In the genomic region with DNA sequence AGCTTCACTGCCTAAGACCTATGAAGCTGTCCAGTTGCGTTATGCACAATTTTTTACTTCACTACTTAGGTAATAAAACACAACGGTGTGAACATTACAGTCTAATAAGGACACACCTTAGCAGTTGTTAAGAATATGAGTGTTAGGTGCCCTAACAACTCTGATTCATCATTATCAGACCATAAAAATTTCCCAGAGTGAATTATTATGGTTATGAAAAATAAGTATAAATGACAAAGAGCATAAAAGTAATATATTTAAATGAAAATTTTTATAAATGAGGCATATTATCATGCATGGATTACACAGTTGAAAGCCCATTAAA, we compare ENCODE assay signal across 15 cellular contexts.
DNase-seq lines count a peak whose midpoint lies in the region; ATAC-seq and TF ChIP-seq lines count a peak whose summit lies in the region.
"Had no signal": no experiment of that assay in that cellular context is flagged by ENCODE, and none has a peak within 500 bp of the region (broad histone marks: within the 10 kb centered on the region; RNA-seq: fewer than 3 reads in every experiment).

No MANE protein-coding gene starts in this region.

- intact Hi-C loops in activated CD4-positive, alpha-beta memory T cell treated with anti-CD3 and anti-CD28 coated beads for 36 hours (cut with micrococcal nuclease), result loop anchor here (5.0 kb wide), 1 partner anchor 36 kb away; no protein-coding TSS in a partner anchor

- H3K79me2 ChIP-seq in SK-N-SH (ENCODE audit: insufficient read depth) (no peaks in the 10 kb centered on the region), fibroblast of lung (ENCODE audit: control insufficient read depth, insufficient read depth, low read length) (no peaks in the 10 kb centered on the region), smooth muscle cell (ENCODE audit: low read depth) (no peaks in the 10 kb centered on the region)

- H4K20me1 ChIP-seq in SK-N-SH (ENCODE audit: insufficient read depth) (no peaks in the 10 kb centered on the region), fibroblast of lung (ENCODE audit: control insufficient read depth, extremely low read depth, insufficient read depth, low read length) (no peaks in the 10 kb centered on the region), smooth muscle cell (ENCODE audit: low read depth) (no peaks in the 10 kb centered on the region)

- peaks cover 6% of the 10 kb centered on the region for H3K27me3 Mint-ChIP-seq in activated CD4-positive, alpha-beta memory T cell treated with anti-CD3 and anti-CD28 coated beads for 36 hours
- H3K27me3 Mint-ChIP-seq: dendritic cell treated with granulocyte-macrophage colony-stimulating factor and Interleukin-4, amounts not matched to agents 40 ng/mL and 50 ng/mL, for 4 days had no signal

- ATAC-seq in SK-N-SH treated with all-trans-retinoic acid at 6 μM for 48 hours, result no peak
- ATAC-seq: body of pancreas had no signal

- DNase-seq in SK-N-SH (no peak), fibroblast of lung (ENCODE audit: low read depth in 2 of 2) (no peak), smooth muscle cell (lab: John Stamatoyannopoulos, UW; ENCODE audit: unreplicated experiment) (no peak), DMS114 treated with DMSO at 0.1 percent for 48 hours (lab: John Stamatoyannopoulos, UW; ENCODE audit: unreplicated experiment) (no peak)
- no peak for DNase-seq in activated CD4-positive, alpha-beta T cell treated with anti-CD3 and anti-CD28 coated beads for 4 hours
- DNase-seq in activated CD4-positive, alpha-beta memory T cell treated with anti-CD3 and anti-CD28 coated beads for 36 hours, result no peak
- DNase-seq: activated naive CD4-positive, alpha-beta T cell treated with Interleukin-2 at 50 U/mL for 16 hours; body of pancreas; KG1; NCI-H1930 had no signal

- WGBS in SK-N-SH (ENCODE audit: low lambda C conversion rate), result 65% methylated on average over 2 of the region's 2 CpGs
- 66% methylated on average over 2 of the region's 2 CpGs for WGBS in smooth muscle cell (ENCODE audit: low lambda C conversion rate)

- no peaks in the 10 kb centered on the region for H3K9me3 ChIP-seq in SK-N-SH
- H3K9me3 ChIP-seq in fibroblast of lung (ENCODE audit: control insufficient read depth, insufficient read depth, low read depth, low read length), result no peaks in the 10 kb centered on the region
- no peaks in the 10 kb centered on the region for H3K9me3 ChIP-seq in smooth muscle cell (replicated peaks; ENCODE audit: low read depth)
- H3K9me3 ChIP-seq: body of pancreas had no signal

- H3K27me3 ChIP-seq in SK-N-SH (ENCODE audit: insufficient read depth) (no peaks in the 10 kb centered on the region), fibroblast of lung (ENCODE audit: control insufficient read depth, insufficient read depth, low read length) (no peaks in the 10 kb centered on the region), smooth muscle cell (ENCODE audit: low read depth) (no peaks in the 10 kb centered on the region)
- H3K27me3 ChIP-seq: body of pancreas had no signal

- H3K27ac Mint-ChIP-seq in activated CD4-positive, alpha-beta memory T cell treated with anti-CD3 and anti-CD28 coated beads for 36 hours, result no peak overlapping the region
- H3K27ac Mint-ChIP-seq: dendritic cell treated with granulocyte-macrophage colony-stimulating factor and Interleukin-4, amounts not matched to agents 40 ng/mL and 50 ng/mL, for 4 days; stimulated activated effector memory CD8-positive, alpha-beta T cell treated with anti-CD3 and anti-CD28 coated beads, Interleukin-12 subunit alpha, Interleukin-12 subunit beta, amount 100 ng/mL, for 72 hours had no signal

- CTCF ChIA-PET in SK-N-SH (lab: Yijun Ruan, JAX), result no interaction called here
- CTCF ChIA-PET in activated CD4-positive, alpha-beta memory T cell treated with anti-CD3 and anti-CD28 coated beads for 36 hours (lab: Charles Lee), result no interaction called here

- H3K9me2 ChIP-seq in SK-N-SH, result no peaks in the 10 kb centered on the region

- no peaks in the 10 kb centered on the region for H3K36me3 Mint-ChIP-seq in activated CD4-positive, alpha-beta memory T cell treated with anti-CD3 and anti-CD28 coated beads for 36 hours
- H3K36me3 Mint-ChIP-seq: stimulated activated effector memory CD8-positive, alpha-beta T cell treated with anti-CD3 and anti-CD28 coated beads, Interleukin-12 subunit alpha, Interleukin-12 subunit beta, amount 100 ng/mL, for 72 hours had no signal

- H3K4me2 ChIP-seq in SK-N-SH (peak overlapping the region; percentile 53; the same call in 1 of the 2 replicates), fibroblast of lung (ENCODE audit: extremely low read depth, insufficient read depth, low read length) (peak overlapping the region; percentile 40), smooth muscle cell (peak overlapping the region; percentile 54)

- H3K27ac ChIP-seq in SK-N-SH (ENCODE audit: low read depth in 2 of 2, low read length in 1 of 2) (peak overlapping the region; percentile 34 to 83; a peak in 3 of 4 replicates), VCaP (peak overlapping the region; percentile 88), fibroblast of lung (ENCODE audit: insufficient read depth, low read length) (peak overlapping the region; percentile 62), smooth muscle cell (ENCODE audit: low read depth) (peak overlapping the region; percentile 78)
- H3K27ac ChIP-seq: 22Rv1, body of pancreas had no signal

- peaks cover 3% of the 10 kb centered on the region for H3K9me3 Mint-ChIP-seq in activated CD4-positive, alpha-beta memory T cell treated with anti-CD3 and anti-CD28 coated beads for 36 hours
- H3K9me3 Mint-ChIP-seq: dendritic cell treated with granulocyte-macrophage colony-stimulating factor and Interleukin-4, amounts not matched to agents 40 ng/mL and 50 ng/mL, for 4 days; stimulated activated effector memory CD8-positive, alpha-beta T cell treated with anti-CD3 and anti-CD28 coated beads, Interleukin-12 subunit alpha, Interleukin-12 subunit beta, amount 100 ng/mL, for 72 hours had no signal

- TF ChIP-seq CTCF in SK-N-SH (IDR thresholded peaks at IDR 0.05), result no peak
- TF ChIP-seq CTCF in VCaP (conservative IDR thresholded peaks at IDR 0.05), result no peak
- TF ChIP-seq CTCF in fibroblast of lung (conservative IDR thresholded peaks at IDR 0.05 in 1 of 2, IDR thresholded peaks at IDR 0.05 in 1 of 2; ENCODE audit: low read depth in 1 of 2, low read length in 2 of 2), result no peak
- TF ChIP-seq CTCF in smooth muscle cell (IDR thresholded peaks at IDR 0.05; ENCODE audit: borderline replicate concordance, insufficient read depth, poor library complexity, severe bottlenecking), result no peak

- no peak for TF ChIP-seq RAD21 in SK-N-SH (IDR thresholded peaks at IDR 0.05; ENCODE audit: low read length)

- H3F3A ChIP-seq in SK-N-SH (replicated peaks; ENCODE audit: insufficient read depth) (peaks cover 30% of the 10 kb centered on the region), smooth muscle cell (ENCODE audit: low read depth) (no peaks in the 10 kb centered on the region)

- peaks cover 0 to 13% of the 10 kb centered on the region in 2 experiments; a peak in 3 of 4 replicates for H3K4me1 ChIP-seq in SK-N-SH (ENCODE audit: control insufficient read depth in 1 of 2, insufficient read depth in 2 of 2, low read depth in 1 of 2, low read length in 1 of 2)
- H3K4me1 ChIP-seq in fibroblast of lung (ENCODE audit: control insufficient read depth, extremely low read depth, insufficient read depth, low read length), result peaks cover 11% of the 10 kb centered on the region
- peaks cover 8% of the 10 kb centered on the region for H3K4me1 ChIP-seq in smooth muscle cell (ENCODE audit: low read depth)
- H3K4me1 ChIP-seq: body of pancreas had no signal

- H3K4me3 ChIP-seq in SK-N-SH (ENCODE audit: low read depth in 2 of 2, low read length in 1 of 2) (no peak overlapping the region), fibroblast of lung (replicated peaks in 1 of 4; ENCODE audit: control extremely low read depth in 1 of 4, insufficient read depth in 1 of 4, low read depth in 3 of 4, low read length in 4 of 4) (no peak overlapping the region), smooth muscle cell (no peak overlapping the region)
- H3K4me3 ChIP-seq: body of pancreas had no signal

- H2AFZ ChIP-seq in SK-N-SH (ENCODE audit: low read depth) (0 out of 2 replicates have a peak overlapping the region, but pooled peaks have one; percentile 7), fibroblast of lung (ENCODE audit: low read length) (no peak overlapping the region), smooth muscle cell (ENCODE audit: low read depth) (no peak overlapping the region)

- POLR2A ChIA-PET in SK-N-SH (lab: Yijun Ruan, JAX), result no interaction called here
- POLR2A ChIA-PET in activated CD4-positive, alpha-beta memory T cell treated with anti-CD3 and anti-CD28 coated beads for 36 hours (lab: Charles Lee), result no interaction called here

- H3K36me3 ChIP-seq in SK-N-SH (replicated peaks in 1 of 2; ENCODE audit: control insufficient read depth in 1 of 2, insufficient read depth in 2 of 2, low read length in 1 of 2), result no peaks in the 10 kb centered on the region
- H3K36me3 ChIP-seq in fibroblast of lung (ENCODE audit: control insufficient read depth, insufficient read depth, low read length), result no peaks in the 10 kb centered on the region
- H3K36me3 ChIP-seq in smooth muscle cell (ENCODE audit: low read depth), result no peaks in the 10 kb centered on the region

- H3K9ac ChIP-seq in SK-N-SH, result peak overlapping the region; percentile 53; the same call in 1 of the 2 replicates
- H3K9ac ChIP-seq in fibroblast of lung (ENCODE audit: insufficient read depth, low read length), result no peak overlapping the region
- H3K9ac ChIP-seq in smooth muscle cell (ENCODE audit: low read depth), result no peak overlapping the region

- TF ChIP-seq EP300 in SK-N-SH (IDR thresholded peaks at IDR 0.05; ENCODE audit: borderline replicate concordance in 1 of 2, low read depth in 1 of 2, low read length in 1 of 2), result no peak

- H3K4me3 Mint-ChIP-seq in activated CD4-positive, alpha-beta memory T cell treated with anti-CD3 and anti-CD28 coated beads for 36 hours, result no peak overlapping the region
- H3K4me3 Mint-ChIP-seq: dendritic cell treated with granulocyte-macrophage colony-stimulating factor and Interleukin-4, amounts not matched to agents 40 ng/mL and 50 ng/mL, for 4 days; stimulated activated effector memory CD8-positive, alpha-beta T cell treated with anti-CD3 and anti-CD28 coated beads, Interleukin-12 subunit alpha, Interleukin-12 subunit beta, amount 100 ng/mL, for 72 hours had no signal

- H3K4me1 Mint-ChIP-seq in activated CD4-positive, alpha-beta memory T cell treated with anti-CD3 and anti-CD28 coated beads for 36 hours (ENCODE audit: low read depth), result peaks cover 39% of the 10 kb centered on the region

TF ChIP-seq in SK-N-SH, 30 proteins besides CTCF, POLR2A, EP300 and RAD21 (continues in another document):
- TF ChIP-seq SIN3A (IDR thresholded peaks at IDR 0.05; ENCODE audit: borderline replicate concordance, low read depth, low read length) (no peak), RCOR1 (IDR thresholded peaks at IDR 0.05; ENCODE audit: low read length) (no peak), NFIC (IDR thresholded peaks at IDR 0.05; ENCODE audit: borderline replicate concordance) (no peak)

TF ChIP-seq in SK-N-SH treated with all-trans-retinoic acid at 6 μM for 48 hours, 23 proteins besides CTCF, POLR2A, EP300 and RAD21 (continues in another document):
- no peak for TF ChIP-seq TCF4 (CRISPR knock-in tag; IDR thresholded peaks at IDR 0.05; ENCODE audit: borderline replicate concordance)
- no peak for TF ChIP-seq RARB (CRISPR knock-in tag; IDR thresholded peaks at IDR 0.05)
- TF ChIP-seq CSDC2 (CRISPR knock-in tag; IDR thresholded peaks at IDR 0.05), result no peak
- no peak for TF ChIP-seq ZFP3 (CRISPR knock-in tag; IDR thresholded peaks at IDR 0.05)
